ENCODE assay signal across 28 cellular contexts in the genomic region with DNA sequence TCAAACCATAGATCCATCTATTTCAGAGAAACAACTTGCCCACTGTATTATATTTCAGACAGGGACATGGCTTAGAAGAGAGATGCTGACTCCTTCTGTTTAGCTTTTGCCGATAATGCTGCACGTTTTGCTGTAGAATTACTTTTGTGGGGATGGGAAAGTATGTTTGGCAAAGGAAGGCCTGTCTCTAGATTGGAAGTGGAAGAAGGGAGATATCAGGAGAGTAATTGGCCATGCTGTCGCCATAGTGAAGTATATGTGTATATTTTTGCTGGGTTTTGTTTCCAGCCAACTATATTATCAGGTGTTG.
DNase-seq lines count a peak whose midpoint lies in the region; ATAC-seq and TF ChIP-seq lines count a peak whose summit lies in the region.
"Had no signal": no experiment of that assay in that cellular context is flagged by ENCODE, and none has a peak within 500 bp of the region (broad histone marks: within the 10 kb centered on the region; RNA-seq: fewer than 3 reads in every experiment).

No MANE protein-coding gene starts in this region.

- ATAC-seq in aorta (ENCODE audit: low FRiP score), result no peak
- ATAC-seq: activated naive CD4-positive, alpha-beta T cell treated with anti-CD3 and anti-CD28 coated beads, Interleukin-2, amount 50 U/mL, for 72 hours; T-helper 17 cell had no signal

- intact Hi-C loops in aorta (cut with DNase I), result no loop called here

- H3K4me2 ChIP-seq in SK-N-SH, result peak overlapping the region; percentile 36; the same call in 1 of the 2 replicates

- 75% methylated on average over 3 of the region's 3 CpGs for WGBS in SK-N-SH (ENCODE audit: low lambda C conversion rate)
- WGBS in mesodermal cell (ENCODE audit: insufficient coverage in 2 of 2), 2 experiments, result 88 to 100% methylated on average over 2 of the region's 3 CpGs
- WGBS in aorta, 2 donors, result 28 to 42% methylated on average over 3 of the region's 3 CpGs

- no peak overlapping the region for H2AFZ ChIP-seq in SK-N-SH (ENCODE audit: low read depth)

- TF ChIP-seq RAD21 in SK-N-SH (IDR thresholded peaks at IDR 0.05; ENCODE audit: low read length), result no peak

- no peaks in the 10 kb centered on the region for H3K9me2 ChIP-seq in SK-N-SH

- H3K27ac ChIP-seq in SK-N-SH (ENCODE audit: low read depth in 2 of 2, low read length in 1 of 2) (peak overlapping the region; percentile 63 to 94; a peak in 3 of 4 replicates), mesodermal cell (ENCODE audit: low read depth, low read length, severe bottlenecking) (peak overlapping the region; percentile 68), subcutaneous abdominal adipose tissue (ENCODE audit: low read depth, low read length) (peak overlapping the region; percentile 54), aorta (ENCODE audit: low read depth in 1 of 2, low read length in 2 of 2) (no peak overlapping the region)
- H3K27ac ChIP-seq: C4-2B, epithelial cell of prostate, neutrophil, RWPE1, upper lobe of left lung had no signal

- H3K9ac ChIP-seq in SK-N-SH, result no peak overlapping the region
- peak overlapping the region in 2 of 5 donors; percentile 31 to 62 for H3K9ac ChIP-seq in subcutaneous abdominal adipose tissue (ENCODE audit: low read length in 5 of 5)

- no peak for TF ChIP-seq EP300 in SK-N-SH (IDR thresholded peaks at IDR 0.05; ENCODE audit: borderline replicate concordance in 1 of 2, low read depth in 1 of 2, low read length in 1 of 2)

- no peak for TF ChIP-seq CTCF in SK-N-SH (IDR thresholded peaks at IDR 0.05)

- H3K27me3 ChIP-seq in SK-N-SH (ENCODE audit: insufficient read depth) (no peaks in the 10 kb centered on the region), subcutaneous abdominal adipose tissue (ENCODE audit: control insufficient read depth in 5 of 5, insufficient read depth in 4 of 5, low read length in 5 of 5) (no peaks in the 10 kb centered on the region), aorta (ENCODE audit: control insufficient read depth in 1 of 2, insufficient read depth in 2 of 2, low read length in 1 of 2) (no peaks in the 10 kb centered on the region)
- H3K27me3 ChIP-seq: neutrophil, upper lobe of left lung had no signal

- H3K4me3 ChIP-seq in SK-N-SH (ENCODE audit: low read depth in 2 of 2, low read length in 1 of 2) (no peak overlapping the region), mesodermal cell (ENCODE audit: extremely low read depth, insufficient read depth, low read length, poor library complexity, severe bottlenecking) (no peak overlapping the region), subcutaneous abdominal adipose tissue (ENCODE audit: low read depth in 1 of 5, low read length in 5 of 5) (no peak overlapping the region), aorta (ENCODE audit: low read length in 2 of 2) (no peak overlapping the region)
- H3K4me3 ChIP-seq: upper lobe of left lung had no signal

- H3F3A ChIP-seq in SK-N-SH (replicated peaks; ENCODE audit: insufficient read depth), result peaks cover 9% of the 10 kb centered on the region

- H3K9me3 ChIP-seq in SK-N-SH (no peaks in the 10 kb centered on the region), mesodermal cell (ENCODE audit: control insufficient read depth, low read length) (no peaks in the 10 kb centered on the region), subcutaneous abdominal adipose tissue (ENCODE audit: control insufficient read depth in 5 of 5, low read length in 5 of 5) (no peaks in the 10 kb centered on the region), aorta (ENCODE audit: control insufficient read depth, low read length) (no peaks in the 10 kb centered on the region)
- H3K9me3 ChIP-seq: neutrophil, upper lobe of left lung had no signal

- H3K36me3 ChIP-seq in SK-N-SH (replicated peaks in 1 of 2; ENCODE audit: control insufficient read depth in 1 of 2, insufficient read depth in 2 of 2, low read length in 1 of 2), result no peaks in the 10 kb centered on the region
- no peaks in the 10 kb centered on the region for H3K36me3 ChIP-seq in mesodermal cell (ENCODE audit: control insufficient read depth, insufficient read depth, low read length)
- no peaks in the 10 kb centered on the region for H3K36me3 ChIP-seq in subcutaneous abdominal adipose tissue (ENCODE audit: control insufficient read depth in 5 of 5, insufficient read depth in 5 of 5, low read length in 5 of 5)
- no peaks in the 10 kb centered on the region for H3K36me3 ChIP-seq in aorta (ENCODE audit: control insufficient read depth in 1 of 2, insufficient read depth in 2 of 2, low read length in 1 of 2)
- H3K36me3 ChIP-seq: neutrophil, upper lobe of left lung had no signal

- peaks cover 38% of the 10 kb centered on the region for H3K79me2 ChIP-seq in SK-N-SH (ENCODE audit: insufficient read depth)

- POLR2A ChIA-PET in SK-N-SH (lab: Yijun Ruan, JAX), result no interaction called here

- H3K4me1 ChIP-seq in SK-N-SH (ENCODE audit: control insufficient read depth in 1 of 2, insufficient read depth in 2 of 2, low read depth in 1 of 2, low read length in 1 of 2) (peaks cover 7 to 43% of the 10 kb centered on the region in 2 experiments), mesodermal cell (ENCODE audit: control insufficient read depth, insufficient read depth, low read length, poor library complexity, severe bottlenecking) (peaks cover 16% of the 10 kb centered on the region), subcutaneous abdominal adipose tissue (ENCODE audit: control insufficient read depth in 5 of 5, insufficient read depth in 5 of 5, low read length in 5 of 5) (peaks cover 3 to 38% (median 21%) of the 10 kb centered on the region in 5 donors), aorta (ENCODE audit: control insufficient read depth in 1 of 2, insufficient read depth in 2 of 2, low read length in 2 of 2) (no peaks in the 10 kb centered on the region)

- CTCF ChIA-PET in SK-N-SH (lab: Yijun Ruan, JAX), result interaction anchor here (0.9 to 1.2 kb wide), 3 partner anchors 10 to 1890 kb away, joined by 3 read pairs; no protein-coding TSS in a partner anchor

- DNase-seq in NCI-H2171 treated with DMSO at 0.1 percent for 48 hours (lab: John Stamatoyannopoulos, UW) (peak; percentile 61), NCI-H2171 (lab: John Stamatoyannopoulos, UW) (no peak), SK-N-SH (no peak), aorta (no peak), NCI-H345 (lab: John Stamatoyannopoulos, UW) (no peak), cortex of kidney (lab: John Stamatoyannopoulos, UW) (no peak)
- DNase-seq: 8988T; activated CD4-positive, alpha-beta T cell treated with anti-CD3 and anti-CD28 coated beads, Interleukin-2, amount 50 U/mL, for 1 hour; activated CD4-positive, CD25-positive, alpha-beta regulatory T cell; activated effector memory CD4-positive, alpha-beta T cell treated with Interleukin-2 at 50 U/mL for 16 hours; activated T-cell treated with anti-CD3 and anti-CD28 coated beads, Interleukin-2, amount 50 U/mL, for 1 hour; COR-L47; DMS79; effector CD8-positive, alpha-beta T cell; IMR-90; kidney glomerular epithelial cell; mammary epithelial cell; NCI-H510A; stimulated activated CD4-positive, alpha-beta T cell treated with anti-CD3 and anti-CD28 coated beads, Interleukin-4, amount 100 ng/mL, for 1 hour; T-helper 17 cell; upper lobe of left lung had no signal

- 0 out of 2 replicates have a peak, but pooled peaks cover 3% of the 10 kb centered on the region for H4K20me1 ChIP-seq in SK-N-SH (ENCODE audit: insufficient read depth)

TF ChIP-seq in SK-N-SH, 30 proteins besides CTCF, POLR2A, EP300 and RAD21:
- 0 out of 2 replicates have a peak, but pooled peaks have one; percentile 2 for TF ChIP-seq MXI1 (IDR thresholded peaks at IDR 0.05; ENCODE audit: low read depth, low read length)
- TF ChIP-seq NFIC (IDR thresholded peaks at IDR 0.05; ENCODE audit: borderline replicate concordance), result no peak

Comparison
In these comparisons a context has a peak if more than half of its experiments do, and no peak if none do; other contexts are left out.
1. H3K27ac ChIP-seq: peak in SK-N-SH (2 of 2), mesodermal cell (single experiment) and subcutaneous abdominal adipose tissue (single experiment); none in aorta (0 of 2).